In genomic region chr15:64460206-64460736, GRCh38 we compare ENCODE assay signal across 8 cellular contexts. TPM values are rescaled to one million over a fixed set of nuclear protein-coding genes. Genes with fewer than 3 reads are reported as not detected.
DNase-seq lines count a peak whose midpoint lies in the region; ATAC-seq and TF ChIP-seq lines count a peak whose summit lies in the region.

ZNF609 (plus strand) TSS chr15:64460578; CDS start chr15:64499420, 38,842 bp downstream.

- H3K9me2 ChIP-seq in GM23248 (ENCODE audit: insufficient read depth): no peaks in the 10 kb centered on the region
- no peaks in the 10 kb centered on the region for H3K9me2 ChIP-seq in SU-DHL-6 (replicated peaks; ENCODE audit: insufficient read depth, low read length)

- TF ChIP-seq CTCF in SU-DHL-6 (IDR thresholded peaks at IDR 0.05; ENCODE audit: insufficient read depth, low read length, poor library complexity, severe bottlenecking) (no peak), glutamatergic neuron (IDR thresholded peaks at IDR 0.05; ENCODE audit: partially characterized antibody, unreplicated experiment) (no peak), omental fat pad (IDR thresholded peaks at IDR 0.05) (no peak), suprapubic skin (IDR thresholded peaks at IDR 0.05) (no peak)

- H3K9me3 ChIP-seq in GM23248 (ENCODE audit: low read depth): no peaks in the 10 kb centered on the region
- no peaks in the 10 kb centered on the region for H3K9me3 ChIP-seq in SU-DHL-6 (ENCODE audit: insufficient read depth, low read length)
- H3K9me3 ChIP-seq in suprapubic skin: no peaks in the 10 kb centered on the region

- H3K36me3 ChIP-seq in GM23248 (ENCODE audit: low read depth) (peaks cover 4% of the 10 kb centered on the region; the same call in 1 of the 2 replicates), SU-DHL-6 (ENCODE audit: low read length) (no peaks in the 10 kb centered on the region), suprapubic skin (peaks cover 13% of the 10 kb centered on the region)

- H3K9ac ChIP-seq in GM23248 (peak within 1 kb of the TSS; percentile 72), SU-DHL-6 (ENCODE audit: low read length) (peak within 1 kb of the TSS; percentile 68)

- DNase-seq in DMS114 treated with DMSO at 0.1 percent for 48 hours (lab: John Stamatoyannopoulos, UW; ENCODE audit: unreplicated experiment) (peak; percentile 86), GM23248 (peak; percentile 96), NAMALWA (ENCODE audit: low spot score) (peak; percentile 87), glutamatergic neuron (peak; percentile 98), omental fat pad (ENCODE audit: low spot score) (peak; percentile 91), suprapubic skin (ENCODE audit: low spot score in 2 of 2) (peak; percentile 94 to 95)
- DNase-seq in activated naive CD8-positive, alpha-beta T cell treated with anti-CD3 and anti-CD28 coated beads for 36 hours: peak; percentile 91

- peak within 1 kb of the TSS; percentile 94 for H3K27ac Mint-ChIP-seq in activated naive CD8-positive, alpha-beta T cell treated with anti-CD3 and anti-CD28 coated beads for 36 hours
- H3K27ac Mint-ChIP-seq in glutamatergic neuron (ENCODE audit: unreplicated experiment): peak within 1 kb of the TSS; percentile 97

- H3K4me1 ChIP-seq in GM23248 (ENCODE audit: insufficient read depth) (peaks cover 27% of the 10 kb centered on the region), suprapubic skin (peaks cover 56% of the 10 kb centered on the region)

- H3F3A ChIP-seq in GM23248 (ENCODE audit: insufficient read depth) (peaks cover 28% of the 10 kb centered on the region), SU-DHL-6 (ENCODE audit: insufficient read depth) (peaks cover 18% of the 10 kb centered on the region)

- H3K4me3 ChIP-seq in GM23248: peak within 1 kb of the TSS; percentile 75
- H3K4me3 ChIP-seq in SU-DHL-6 (ENCODE audit: insufficient read depth, low read length, poor library complexity, severe bottlenecking): peak within 1 kb of the TSS; percentile 74
- H3K4me3 ChIP-seq in suprapubic skin: peak within 1 kb of the TSS; percentile 87

- peak within 1 kb of the TSS; percentile 90 for H3K4me3 Mint-ChIP-seq in activated naive CD8-positive, alpha-beta T cell treated with anti-CD3 and anti-CD28 coated beads for 36 hours
- peak within 1 kb of the TSS; percentile 94 for H3K4me3 Mint-ChIP-seq in glutamatergic neuron (ENCODE audit: unreplicated experiment)

- ATAC-seq in omental fat pad (ENCODE audit: low FRiP score): peak; percentile 86

- H3K27me3 Mint-ChIP-seq in activated naive CD8-positive, alpha-beta T cell treated with anti-CD3 and anti-CD28 coated beads for 36 hours: no peaks in the 10 kb centered on the region
- peaks cover 10% of the 10 kb centered on the region for H3K27me3 Mint-ChIP-seq in glutamatergic neuron (ENCODE audit: unreplicated experiment)

- in situ Hi-C loops in GM23248 (cut with MboI): no loop called here

- peaks cover 35% of the 10 kb centered on the region for H3K36me3 Mint-ChIP-seq in activated naive CD8-positive, alpha-beta T cell treated with anti-CD3 and anti-CD28 coated beads for 36 hours
- H3K36me3 Mint-ChIP-seq in glutamatergic neuron (ENCODE audit: unreplicated experiment): no peaks in the 10 kb centered on the region

- H3K4me2 ChIP-seq in GM23248 (ENCODE audit: unreplicated experiment) (peak within 1 kb of the TSS; percentile 84), SU-DHL-6 (ENCODE audit: low read depth, low read length, poor library complexity, severe bottlenecking) (peak within 1 kb of the TSS; percentile 75)

- WGBS in GM23248 (ENCODE audit: low coverage in 1 of 2, low lambda C conversion rate in 2 of 2, missing lambda C conversion rate in 2 of 2), 2 experiments: 2 to 3% methylated on average over 24 to 44 of the region's 45 CpGs
- 3% methylated on average over 14 of the region's 45 CpGs for WGBS in suprapubic skin

- H3K79me2 ChIP-seq in GM23248 (ENCODE audit: insufficient read depth) (peaks cover 38% of the 10 kb centered on the region), SU-DHL-6 (ENCODE audit: insufficient read depth, low read length) (peaks cover 41% of the 10 kb centered on the region)

- H3K4me1 Mint-ChIP-seq in activated naive CD8-positive, alpha-beta T cell treated with anti-CD3 and anti-CD28 coated beads for 36 hours: peaks cover 77% of the 10 kb centered on the region
- H3K4me1 Mint-ChIP-seq in glutamatergic neuron (ENCODE audit: low read depth, unreplicated experiment): peaks cover 40% of the 10 kb centered on the region

- H3K27ac ChIP-seq in GM23248 (peak within 1 kb of the TSS; percentile 81), SU-DHL-6 (ENCODE audit: low read depth, low read length) (peak within 1 kb of the TSS; percentile 30), suprapubic skin (peak within 1 kb of the TSS; percentile 96)

- 0 out of 2 replicates have a peak, but pooled peaks cover 8% of the 10 kb centered on the region for H4K20me1 ChIP-seq in GM23248 (ENCODE audit: insufficient read depth)
- H4K20me1 ChIP-seq in SU-DHL-6 (ENCODE audit: low read depth, low read length): peaks cover 5% of the 10 kb centered on the region; the same call in 1 of the 2 replicates

- no peaks in the 10 kb centered on the region for H3K27me3 ChIP-seq in GM23248 (replicated peaks; ENCODE audit: insufficient read depth)
- H3K27me3 ChIP-seq in SU-DHL-6 (ENCODE audit: low read length): no peaks in the 10 kb centered on the region
- H3K27me3 ChIP-seq in suprapubic skin: no peaks in the 10 kb centered on the region

- peak; percentile 12 to 32 for TF ChIP-seq POLR2A in suprapubic skin (IDR thresholded peaks at IDR 0.05)

- no peak for TF ChIP-seq EP300 in suprapubic skin (IDR thresholded peaks at IDR 0.05)

- no peaks in the 10 kb centered on the region for H3K9me3 Mint-ChIP-seq in activated naive CD8-positive, alpha-beta T cell treated with anti-CD3 and anti-CD28 coated beads for 36 hours
- H3K9me3 Mint-ChIP-seq in glutamatergic neuron (ENCODE audit: unreplicated experiment): peaks cover 11% of the 10 kb centered on the region

- H2AFZ ChIP-seq in GM23248 (peak within 1 kb of the TSS; percentile 88), SU-DHL-6 (ENCODE audit: low read depth, low read length, severe bottlenecking) (peak within 1 kb of the TSS; percentile 97)

RNA-seq across cellular contexts. Expression of gene ZNF609, which starts in this region (rescaled TPM):
- 11.3 and 11.9 TPM in 2 replicates for total RNA-seq in GM23248 (2014; rRNA removed; shearing (Covaris generic))
- polyA plus RNA-seq in GM23248 (2016; fragmentation: Nextera tagmentation; extraction: Ambion mirVana): 3.8 and 6.3 TPM in 2 replicates
- 10 to 100 TPM; 32.4 to 35.3 TPM for total RNA-seq in activated naive CD8-positive, alpha-beta T cell treated with anti-CD3 and anti-CD28 coated beads for 36 hours
- total RNA-seq in glutamatergic neuron (ENCODE audit: unreplicated experiment) (80.5 TPM), omental fat pad (10 to 100 TPM; 26.1 to 32.4 (median 29.6) TPM), suprapubic skin (10 to 100 TPM; 18.6 to 40.1 (median 23.7) TPM)

Comparison
In these comparisons a context has a peak if more than half of its experiments do, and no peak if none do; other contexts are left out.
1. Peak in every context shown above with its lines: DNase-seq, ATAC-seq, H3K4me3 ChIP-seq and H3K27ac ChIP-seq.
2. H3K27ac ChIP-seq: peak in every context shown above with its lines; median percentile 96 in suprapubic skin; 81 in GM23248; 30 in SU-DHL-6.